Comparison of ENCODE assay signal across 9 cellular contexts in the genomic region with DNA sequence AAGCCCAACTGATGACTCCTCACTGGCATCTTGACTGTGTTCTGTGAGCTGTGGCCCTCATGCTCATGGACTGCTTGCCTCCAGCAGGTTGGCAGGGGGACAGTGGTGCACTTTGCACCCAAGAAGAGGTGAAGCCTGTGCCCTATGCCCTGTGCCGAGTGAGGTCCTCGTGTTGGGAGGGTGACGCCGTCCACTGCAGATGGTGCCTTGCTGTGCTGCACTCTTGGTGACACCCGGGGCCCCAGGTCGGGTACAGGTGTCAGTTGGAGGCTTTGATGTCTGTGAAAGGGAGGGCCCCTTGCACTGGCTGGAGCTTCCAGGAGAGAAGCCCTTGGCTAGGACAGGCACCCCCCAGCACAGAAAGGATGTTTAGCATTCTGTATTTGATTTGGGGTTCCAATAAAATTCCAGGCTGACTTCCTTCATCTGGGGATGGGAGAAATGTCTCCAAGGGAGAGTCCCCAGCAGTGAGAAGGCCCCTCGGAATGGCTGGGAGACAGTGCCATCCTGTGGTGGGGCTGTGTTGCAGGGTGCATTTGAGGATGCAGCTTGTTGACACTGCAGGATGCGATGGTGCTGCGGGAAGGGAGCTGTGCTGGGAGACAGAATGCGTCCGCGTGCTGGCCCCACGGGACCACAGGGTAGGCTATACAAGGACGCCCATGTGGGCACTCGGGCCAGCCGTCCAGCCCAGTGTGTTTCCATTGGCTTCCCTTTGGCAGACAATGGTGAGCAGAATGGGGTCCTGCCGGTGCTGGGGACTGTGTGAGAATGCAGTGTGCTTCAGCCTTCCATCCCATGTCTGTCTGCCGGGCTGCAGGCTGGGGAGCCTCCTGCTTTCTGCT. TPM values are rescaled to one million over a fixed set of nuclear protein-coding genes. Genes with fewer than 3 reads are reported as not detected.
A peak's percentile ranks its signal among the peaks of the same experiment; 100 is the strongest.
DNase-seq lines count a peak whose midpoint lies in the region; ATAC-seq and TF ChIP-seq lines count a peak whose summit lies in the region.
"Had no signal": no experiment of that assay in that cellular context is flagged by ENCODE, and none has a peak within 500 bp of the region (broad histone marks: within the 10 kb centered on the region; RNA-seq: fewer than 3 reads in every experiment).

No MANE protein-coding gene starts in this region.

- no peaks in the 10 kb centered on the region for H3K27me3 ChIP-seq in Karpas-422 (ENCODE audit: low read length)
- H3K27me3 ChIP-seq: pancreas had no signal

- peaks cover 23% of the 10 kb centered on the region for H3K4me1 ChIP-seq in Karpas-422 (ENCODE audit: low read length)

- peaks cover 25% of the 10 kb centered on the region for H4K20me1 ChIP-seq in Karpas-422 (ENCODE audit: insufficient read depth, low read depth, low read length)

- no peak overlapping the region for H2AFZ ChIP-seq in Karpas-422 (ENCODE audit: low read length)

- ATAC-seq in GM18511 (IDR thresholded peaks at IDR 0.05; ENCODE audit: unreplicated experiment) (no peak), GM18517 (IDR thresholded peaks at IDR 0.05; ENCODE audit: unreplicated experiment) (no peak)

- H3K27ac ChIP-seq in Karpas-422 (ENCODE audit: low read length), result peak overlapping the region; percentile 18; the same call in 1 of the 2 replicates
- H3K27ac ChIP-seq: pancreas had no signal

- no peaks in the 10 kb centered on the region for H3K79me2 ChIP-seq in Karpas-422 (ENCODE audit: low read length)

- H3K9ac ChIP-seq in Karpas-422 (ENCODE audit: low read length), result no peak overlapping the region

- H3K9me2 ChIP-seq in Karpas-422 (replicated peaks; ENCODE audit: insufficient read depth, low read length), result no peaks in the 10 kb centered on the region

- no peaks in the 10 kb centered on the region for H3K9me3 ChIP-seq in Karpas-422 (ENCODE audit: low read length)
- H3K9me3 ChIP-seq: pancreas had no signal

- peak; percentile 57 for TF ChIP-seq CTCF in epithelial cell of esophagus (IDR thresholded peaks at IDR 0.05; ENCODE audit: insufficient read depth, low read depth, low read length, missing control alignments)

- peaks cover 7% of the 10 kb centered on the region; the same call in 1 of the 2 replicates for H3K36me3 ChIP-seq in Karpas-422 (ENCODE audit: insufficient read depth, low read length)

- DNase-seq in DMS153 treated with DMSO at 0.1 percent for 48 hours (lab: John Stamatoyannopoulos, UW; ENCODE audit: unreplicated experiment) (peak; percentile 19), Karpas-422 (peak; percentile 83), epithelial cell of esophagus (ENCODE audit: low read depth) (peak; percentile 53), NOMO-1 (lab: John Stamatoyannopoulos, UW; ENCODE audit: unreplicated experiment in 2 of 2) (no peak)
- peak; percentile 59 for DNase-seq in activated CD4-positive, alpha-beta T cell treated with anti-CD3 and anti-CD28 coated beads, Interleukin-2, amount 50 U/mL, for 1 hour
- DNase-seq in stimulated activated CD4-positive, alpha-beta T cell treated with anti-CD3 and anti-CD28 coated beads, Interleukin-1b, Interleukin-23, amount 100 ng/mL, for 4 hours (ENCODE audit: low read depth in 2 of 2), result peak; percentile 40 to 43
- DNase-seq: pancreas had no signal

- no peak overlapping the region for H3K4me2 ChIP-seq in Karpas-422 (ENCODE audit: low read depth, low read length, poor library complexity, severe bottlenecking)

- no peak overlapping the region for H3K4me3 ChIP-seq in Karpas-422 (ENCODE audit: low read length)
- H3K4me3 ChIP-seq in epithelial cell of esophagus (ENCODE audit: low read length), result no peak overlapping the region
- H3K4me3 ChIP-seq: pancreas had no signal

RNA-seq across cellular contexts. Expression of a gene that starts 2.5 kb away (rescaled TPM):
- 8.9 and 11.5 TPM in 2 replicates for total RNA-seq in Karpas-422 (2014; rRNA removed; shearing (Covaris generic); ENCODE audit: low replicate concordance)

RNA-seq across cellular contexts. Expression of a gene that starts 12.1 kb away (rescaled TPM):
- total RNA-seq in Karpas-422 (2014; rRNA removed; shearing (Covaris generic); ENCODE audit: low replicate concordance), result 54.8 and 130 TPM in 2 replicates

RNA-seq across cellular contexts. Expression of a gene that starts 13.2 kb away (rescaled TPM):
- 133 and 205 TPM in 2 replicates for total RNA-seq in Karpas-422 (2014; rRNA removed; shearing (Covaris generic); ENCODE audit: low replicate concordance)

RNA-seq across cellular contexts. Expression of a gene that starts 21.7 kb away (rescaled TPM):
- not detected in 2 replicates for total RNA-seq in Karpas-422 (2014; rRNA removed; shearing (Covaris generic); ENCODE audit: low replicate concordance)

RNA-seq across cellular contexts. Expression of a gene that starts 49.1 kb away (rescaled TPM):
- 16.4 and 26.6 TPM in 2 replicates for total RNA-seq in Karpas-422 (2014; rRNA removed; shearing (Covaris generic); ENCODE audit: low replicate concordance)

Comparison
In these comparisons a context has a peak if more than half of its experiments do, and no peak if none do; other contexts are left out.
1. DNase-seq: peak in DMS153 treated with DMSO at 0.1 percent for 48 hours (single experiment), Karpas-422 (single experiment), activated CD4-positive, alpha-beta T cell treated with anti-CD3 and anti-CD28 coated beads, Interleukin-2, amount 50 U/mL, for 1 hour (single experiment), epithelial cell of esophagus (single experiment) and stimulated activated CD4-positive, alpha-beta T cell treated with anti-CD3 and anti-CD28 coated beads, Interleukin-1b, Interleukin-23, amount 100 ng/mL, for 4 hours (2 of 2); none in NOMO-1 (0 of 2).